In genomic region chr4:184762100-184762499, GRCh38 we compare ENCODE assay signal across 8 cellular contexts. TPM values are rescaled to one million over a fixed set of nuclear protein-coding genes. Genes with fewer than 3 reads are reported as not detected.
DNase-seq lines count a peak whose midpoint lies in the region; ATAC-seq and TF ChIP-seq lines count a peak whose summit lies in the region.

No MANE protein-coding gene starts in this region.

- H3K4me3 ChIP-seq in gastrocnemius medialis (no peak overlapping the region), neural progenitor cell (no peak overlapping the region)

- in situ Hi-C loops in gastrocnemius medialis (cut with MboI; ENCODE audit: low sequenced_read_pairs in 4 of 4), result loop anchor here in 1 of 4 donors (25.0 kb wide), 1 partner anchor 375 kb away; the partner anchor contains the start of gene SLC25A4

- H3K4me1 Mint-ChIP-seq in activated CD4-positive, alpha-beta T cell treated with anti-CD3 and anti-CD28 coated beads for 36 hours, result peaks cover 22% of the 10 kb centered on the region
- H3K4me1 Mint-ChIP-seq in neural progenitor cell, result no peaks in the 10 kb centered on the region

- no peaks in the 10 kb centered on the region for H3K27me3 Mint-ChIP-seq in activated CD4-positive, alpha-beta T cell treated with anti-CD3 and anti-CD28 coated beads for 36 hours
- peaks cover 2% of the 10 kb centered on the region for H3K27me3 Mint-ChIP-seq in neural progenitor cell (ENCODE audit: insufficient read depth, low read depth)

- TF ChIP-seq CTCF in gastrocnemius medialis (IDR thresholded peaks at IDR 0.05 in 4 of 5, conservative IDR thresholded peaks at IDR 0.05 in 1 of 5) (no peak), neural progenitor cell (IDR thresholded peaks at IDR 0.05) (no peak)

- no peaks in the 10 kb centered on the region for H4K20me1 ChIP-seq in neural progenitor cell (ENCODE audit: low read depth)

- H3F3A ChIP-seq in neural progenitor cell (ENCODE audit: low read depth), result no peaks in the 10 kb centered on the region

- H3K4me3 Mint-ChIP-seq in activated CD4-positive, alpha-beta T cell treated with anti-CD3 and anti-CD28 coated beads for 36 hours, result peak overlapping the region; percentile 20
- H3K4me3 Mint-ChIP-seq in neural progenitor cell, result no peak overlapping the region

- no peak overlapping the region for H2AFZ ChIP-seq in neural progenitor cell (replicated peaks)

- H3K27ac ChIP-seq in gastrocnemius medialis, result peak overlapping the region; percentile 66 to 83 (median 71)
- no peak overlapping the region for H3K27ac ChIP-seq in neural progenitor cell

- H3K36me3 Mint-ChIP-seq in activated CD4-positive, alpha-beta T cell treated with anti-CD3 and anti-CD28 coated beads for 36 hours (ENCODE audit: low read depth), result peaks cover 38% of the 10 kb centered on the region
- H3K36me3 Mint-ChIP-seq in neural progenitor cell, result no peaks in the 10 kb centered on the region

- POLR2A ChIA-PET in activated CD4-positive, alpha-beta T cell treated with anti-CD3 and anti-CD28 coated beads for 36 hours (lab: Charles Lee), result interaction anchor here (0.9 kb wide), 1 partner anchor 28 kb away, joined by 3 read pairs; the partner anchor contains the start of gene CENPU

- H3K9ac ChIP-seq in neural progenitor cell, result no peak overlapping the region

- CTCF ChIA-PET in activated CD4-positive, alpha-beta T cell treated with anti-CD3 and anti-CD28 coated beads for 36 hours (lab: Charles Lee), result interaction anchor here (0.6 to 1.0 kb wide), 2 partner anchors 16 to 145 kb away, joined by 3 to 4 read pairs; no protein-coding TSS in a partner anchor

- H3K27ac Mint-ChIP-seq in activated CD4-positive, alpha-beta T cell treated with anti-CD3 and anti-CD28 coated beads for 36 hours, result peak overlapping the region; percentile 89
- no peak overlapping the region for H3K27ac Mint-ChIP-seq in neural progenitor cell

- intact Hi-C loops in activated CD4-positive, alpha-beta T cell treated with anti-CD3 and anti-CD28 coated beads for 36 hours (cut with DNase I, micrococcal nuclease), result loop anchor here (1.0 to 2.0 kb wide), 3 partner anchors 28 to 64 kb away; partner anchors contain the start of gene CENPU (in 1 of the 2)
- intact Hi-C loops in gastrocnemius medialis (cut with DNase I; ENCODE audit: low total_unique reads), result no loop called here

- no peaks in the 10 kb centered on the region for H3K79me2 ChIP-seq in neural progenitor cell (ENCODE audit: low read depth)

- peak; percentile 55 for DNase-seq in activated CD4-positive, alpha-beta T cell treated with anti-CD3 and anti-CD28 coated beads for 36 hours
- DNase-seq in gastrocnemius medialis (no peak), NCI-H524 (lab: John Stamatoyannopoulos, UW) (no peak), SHP77 (lab: John Stamatoyannopoulos, UW) (no peak), neural progenitor cell (ENCODE audit: low spot score) (no peak), NCI-H526 (lab: John Stamatoyannopoulos, UW) (no peak)

- H3K9me3 Mint-ChIP-seq in activated CD4-positive, alpha-beta T cell treated with anti-CD3 and anti-CD28 coated beads for 36 hours (ENCODE audit: low read depth), result no peaks in the 10 kb centered on the region
- H3K9me3 Mint-ChIP-seq in neural progenitor cell, result no peaks in the 10 kb centered on the region

- no peak overlapping the region for H3K4me2 ChIP-seq in neural progenitor cell

- peaks cover 53 to 75% of the 10 kb centered on the region in 2 donors for H3K4me1 ChIP-seq in gastrocnemius medialis
- no peaks in the 10 kb centered on the region for H3K4me1 ChIP-seq in neural progenitor cell

- ATAC-seq in GM18861 (IDR thresholded peaks at IDR 0.05; ENCODE audit: unreplicated experiment) (peak; percentile 94), HG02870 (IDR thresholded peaks at IDR 0.05; ENCODE audit: unreplicated experiment) (peak; percentile 90), gastrocnemius medialis (no peak)
- peak; percentile 99 for ATAC-seq in activated CD4-positive, alpha-beta T cell treated with anti-CD3 and anti-CD28 coated beads for 36 hours

- no peaks in the 10 kb centered on the region for H3K27me3 ChIP-seq in gastrocnemius medialis
- H3K27me3 ChIP-seq in neural progenitor cell, result no peaks in the 10 kb centered on the region

- TF ChIP-seq POLR2A in gastrocnemius medialis (IDR thresholded peaks at IDR 0.05), result no peak

- H3K9me3 ChIP-seq in gastrocnemius medialis (no peaks in the 10 kb centered on the region), neural progenitor cell (ENCODE audit: low read depth) (no peaks in the 10 kb centered on the region)

- peaks cover 10 to 93% of the 10 kb centered on the region in 2 donors for H3K36me3 ChIP-seq in gastrocnemius medialis
- no peaks in the 10 kb centered on the region for H3K36me3 ChIP-seq in neural progenitor cell

RNA-seq across cellular contexts. Expression of gene CENPU, which starts 28.2 kb away (rescaled TPM):
- total RNA-seq in activated CD4-positive, alpha-beta T cell treated with anti-CD3 and anti-CD28 coated beads for 36 hours, result 10 to 100 TPM; 87.7 to 88.4 TPM
- total RNA-seq in gastrocnemius medialis (1 to 10 TPM in 2 of 4 donors, under 1 TPM in 1, not detected in 1; 0.75 to 2.7 (median 2.2) TPM), neural progenitor cell (ENCODE audit: low replicate concordance) (154 and 229 TPM in 2 replicates)

Comparison
In these comparisons a context has a peak if more than half of its experiments do, and no peak if none do; other contexts are left out.
1. ATAC-seq: peak in GM18861 (single experiment), HG02870 (single experiment) and activated CD4-positive, alpha-beta T cell treated with anti-CD3 and anti-CD28 coated beads for 36 hours (single experiment); none in gastrocnemius medialis (0 of 2).
2. RNA of gene CENPU, which starts 28.2 kb away (total RNA-seq): 154 to 229 TPM in neural progenitor cell and 87.7 to 88.4 TPM in activated CD4-positive, alpha-beta T cell treated with anti-CD3 and anti-CD28 coated beads for 36 hours; 0.75 to 2.7 TPM in gastrocnemius medialis; every median in the first group is over 10 times any median in the second.